ENCODE assay signal across 9 cellular contexts in the genomic region with DNA sequence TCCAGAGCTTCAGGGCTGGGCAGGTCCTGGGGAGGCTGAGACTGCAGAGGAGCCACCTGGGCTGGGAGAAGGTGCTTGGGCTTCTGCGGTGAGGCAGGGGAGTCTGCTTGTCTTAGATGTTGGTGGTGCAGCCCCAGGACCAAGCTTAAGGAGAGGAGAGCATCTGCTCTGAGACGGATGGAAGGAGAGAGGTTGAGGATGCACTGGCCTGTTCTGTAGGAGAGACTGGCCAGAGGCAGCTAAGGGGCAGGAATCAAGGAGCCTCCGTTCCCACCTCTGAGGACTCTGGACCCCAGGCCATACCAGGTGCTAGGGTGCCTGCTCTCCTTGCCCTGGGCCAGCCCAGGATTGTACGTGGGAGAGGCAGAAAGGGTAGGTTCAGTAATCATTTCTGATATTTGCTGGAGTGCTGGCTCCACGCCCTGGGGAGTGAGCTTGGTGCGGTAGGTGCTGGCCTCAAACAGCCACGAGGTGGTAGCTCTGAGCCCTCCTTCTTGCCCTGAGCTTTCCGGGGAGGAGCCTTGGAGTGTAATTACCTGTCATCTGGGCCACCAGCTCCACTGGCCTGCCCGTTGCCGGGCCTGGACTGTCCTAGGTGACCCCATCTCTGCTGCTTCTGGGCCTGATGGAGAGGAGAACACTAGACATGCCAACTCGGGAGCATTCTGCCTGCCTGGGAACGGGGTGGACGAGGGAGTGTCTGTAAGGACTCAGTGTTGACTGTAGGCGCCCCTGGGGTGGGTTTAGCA. TPM values are rescaled to one million over a fixed set of nuclear protein-coding genes. Genes with fewer than 3 reads are reported as not detected.
DNase-seq lines count a peak whose midpoint lies in the region; ATAC-seq and TF ChIP-seq lines count a peak whose summit lies in the region.
"Had no signal": no experiment of that assay in that cellular context is flagged by ENCODE, and none has a peak within 500 bp of the region (broad histone marks: within the 10 kb centered on the region; RNA-seq: fewer than 3 reads in every experiment).

No MANE protein-coding gene starts in this region.

- CTCF ChIA-PET in Calu3 (lab: Charles Lee), result interaction anchor here (0.9 to 2.2 kb wide), 11 partner anchors 9 to 127 kb away, joined by 4 to 18 read pairs (median 5); partner anchors contain the start of gene ADORA1
- CTCF ChIA-PET in activated CD8-positive, alpha-beta T cell treated with anti-CD3 and anti-CD28 coated beads, Interleukin-2, amount 10 ng/mL, durations not matched to agents 7 days and 5 days (lab: Charles Lee), result interaction anchor here (0.6 to 1.0 kb wide), 3 partner anchors 50 to 103 kb away, joined by 3 read pairs; no protein-coding TSS in a partner anchor

- ATAC-seq in activated CD8-positive, alpha-beta T cell treated with anti-CD3 and anti-CD28 coated beads, Interleukin-2, amount 10 ng/mL, durations not matched to agents 7 days and 5 days, result peak; percentile 49
- no peak for ATAC-seq in HG03025 (IDR thresholded peaks at IDR 0.05; ENCODE audit: low FRiP score, unreplicated experiment)

- DNase-seq in Calu3, result peak; percentile 58
- peak; percentile 30 for DNase-seq in HT1080 (ENCODE audit: low read depth)
- DNase-seq in activated CD8-positive, alpha-beta T cell treated with anti-CD3 and anti-CD28 coated beads, Interleukin-2, amount 10 ng/mL, durations not matched to agents 7 days and 5 days, result peak; percentile 28
- peak; percentile 90 for DNase-seq in myocyte (ENCODE audit: low read depth)
- DNase-seq in NCI-H345 (lab: John Stamatoyannopoulos, UW), result no peak
- DNase-seq in DMS79 (lab: John Stamatoyannopoulos, UW), result no peak
- DNase-seq in midbrain (lab: John Stamatoyannopoulos, UW), result no peak

- H3K4me1 Mint-ChIP-seq in Calu3 (ENCODE audit: low read depth, unreplicated experiment), result peaks cover 8% of the 10 kb centered on the region
- peaks cover 2% of the 10 kb centered on the region for H3K4me1 Mint-ChIP-seq in activated CD8-positive, alpha-beta T cell treated with anti-CD3 and anti-CD28 coated beads, Interleukin-2, amount 10 ng/mL, durations not matched to agents 7 days and 5 days (ENCODE audit: low read depth)

- no TSS peak for BruUV-seq in Calu3 (replicated peaks; lab: Mats Ljungman, UMichigan)

- POLR2A ChIA-PET in activated CD8-positive, alpha-beta T cell treated with anti-CD3 and anti-CD28 coated beads, Interleukin-2, amount 10 ng/mL, durations not matched to agents 7 days and 5 days (lab: Charles Lee), result no interaction called here

- H3K4me3 Mint-ChIP-seq in Calu3 (ENCODE audit: low read depth, unreplicated experiment), result no peak overlapping the region
- no peak overlapping the region for H3K4me3 Mint-ChIP-seq in activated CD8-positive, alpha-beta T cell treated with anti-CD3 and anti-CD28 coated beads, Interleukin-2, amount 10 ng/mL, durations not matched to agents 7 days and 5 days

- peaks cover 87% of the 10 kb centered on the region for H3K27me3 Mint-ChIP-seq in Calu3 (ENCODE audit: unreplicated experiment)
- H3K27me3 Mint-ChIP-seq in activated CD8-positive, alpha-beta T cell treated with anti-CD3 and anti-CD28 coated beads, Interleukin-2, amount 10 ng/mL, durations not matched to agents 7 days and 5 days (ENCODE audit: low read depth), result peaks cover 10% of the 10 kb centered on the region

- no peak for TF ChIP-seq CTCF in Calu3 (IDR thresholded peaks at IDR 0.05; ENCODE audit: unreplicated experiment)

- H3K27ac Mint-ChIP-seq in Calu3 (ENCODE audit: unreplicated experiment), result no peak overlapping the region
- H3K27ac Mint-ChIP-seq in activated CD8-positive, alpha-beta T cell treated with anti-CD3 and anti-CD28 coated beads, Interleukin-2, amount 10 ng/mL, durations not matched to agents 7 days and 5 days, result peak overlapping the region; percentile 35

- no peaks in the 10 kb centered on the region for H3K9me3 Mint-ChIP-seq in Calu3 (ENCODE audit: low read depth, unreplicated experiment)
- H3K9me3 Mint-ChIP-seq in activated CD8-positive, alpha-beta T cell treated with anti-CD3 and anti-CD28 coated beads, Interleukin-2, amount 10 ng/mL, durations not matched to agents 7 days and 5 days (ENCODE audit: insufficient read depth), result no peaks in the 10 kb centered on the region

- H3K36me3 Mint-ChIP-seq in Calu3 (ENCODE audit: insufficient read depth, unreplicated experiment), result no peaks in the 10 kb centered on the region
- no peaks in the 10 kb centered on the region for H3K36me3 Mint-ChIP-seq in activated CD8-positive, alpha-beta T cell treated with anti-CD3 and anti-CD28 coated beads, Interleukin-2, amount 10 ng/mL, durations not matched to agents 7 days and 5 days (ENCODE audit: low read depth)

- intact Hi-C loops in Calu3 (cut with micrococcal nuclease; ENCODE audit: unreplicated experiment), result no loop called here

RNA-seq across cellular contexts. Expression of gene MYBPH, which starts 9.3 kb away (rescaled TPM):
- not detected in 2 replicates for total RNA-seq in Calu3 (2022)
- total RNA-seq in HT1080 (2014; rRNA removed; shearing (Covaris generic)), result not detected in 2 replicates
- not detected in 2 replicates for polyA plus RNA-seq in HT1080 (2015; cell fraction: cytosol; rRNA removed)
- not detected in 2 replicates for polyA plus RNA-seq in HT1080 (2015; cell fraction: nucleus; rRNA removed)
- total RNA-seq in activated CD8-positive, alpha-beta T cell treated with anti-CD3 and anti-CD28 coated beads, Interleukin-2, amount 10 ng/mL, durations not matched to agents 7 days and 5 days, result not detected
- total RNA-seq in myocyte, result 1,679 and 2,440 TPM in 2 replicates
- 817 TPM for polyA plus RNA-seq in myocyte (2012)
- total RNA-seq: SJSA1 had no signal

RNA-seq across cellular contexts. Expression of gene CHI3L1, which starts 20.1 kb away (rescaled TPM):
- total RNA-seq in Calu3 (2022), result not detected in 2 replicates
- 3.3 and 5.7 TPM in 2 replicates for total RNA-seq in HT1080 (2014; rRNA removed; shearing (Covaris generic))
- polyA plus RNA-seq in HT1080 (2015; cell fraction: cytosol; rRNA removed), result 0.37 and 0.43 TPM in 2 replicates
- 3.2 and 4.4 TPM in 2 replicates for polyA plus RNA-seq in HT1080 (2015; cell fraction: nucleus; rRNA removed)
- total RNA-seq in activated CD8-positive, alpha-beta T cell treated with anti-CD3 and anti-CD28 coated beads, Interleukin-2, amount 10 ng/mL, durations not matched to agents 7 days and 5 days, result not detected
- total RNA-seq in myocyte, result 0.37 and 1.2 TPM in 2 replicates
- polyA plus RNA-seq in myocyte (2012), result 9.1 TPM
- total RNA-seq: SJSA1 had no signal

RNA-seq across cellular contexts. Expression of gene ADORA1, which starts 38.8 kb away (rescaled TPM):
- total RNA-seq in Calu3 (2022) (1.5 and 1.7 TPM in 2 replicates), myocyte (27.4 and 42.0 TPM in 2 replicates)
- total RNA-seq in HT1080 (2014; rRNA removed; shearing (Covaris generic)), result 3.8 and 6.2 TPM in 2 replicates
- 2.3 and 3.5 TPM in 2 replicates for polyA plus RNA-seq in HT1080 (2015; cell fraction: cytosol; rRNA removed)
- polyA plus RNA-seq in HT1080 (2015; cell fraction: nucleus; rRNA removed), result 3.4 and 6.7 TPM in 2 replicates
- total RNA-seq in activated CD8-positive, alpha-beta T cell treated with anti-CD3 and anti-CD28 coated beads, Interleukin-2, amount 10 ng/mL, durations not matched to agents 7 days and 5 days, result not detected
- polyA plus RNA-seq in myocyte (2012), result 75.1 TPM
- total RNA-seq: SJSA1 had no signal

Comparison
In these comparisons a context has a peak if more than half of its experiments do, and no peak if none do; other contexts are left out.
1. DNase-seq: peak in Calu3 (single experiment), HT1080 (single experiment), activated CD8-positive, alpha-beta T cell treated with anti-CD3 and anti-CD28 coated beads, Interleukin-2, amount 10 ng/mL, durations not matched to agents 7 days and 5 days (single experiment) and myocyte (single experiment); none in NCI-H345 (single experiment), DMS79 (single experiment) and midbrain (single experiment).
2. RNA of gene MYBPH, which starts 9.3 kb away (total RNA-seq): 1,679 to 2,440 TPM in myocyte; not detected in Calu3, not detected in HT1080 and not detected in activated CD8-positive, alpha-beta T cell treated with anti-CD3 and anti-CD28 coated beads, Interleukin-2, amount 10 ng/mL, durations not matched to agents 7 days and 5 days; every median in the first group is over 1,000 times any median in the second.